1 cellular context compared by ENCODE assay signal in the genomic region with DNA sequence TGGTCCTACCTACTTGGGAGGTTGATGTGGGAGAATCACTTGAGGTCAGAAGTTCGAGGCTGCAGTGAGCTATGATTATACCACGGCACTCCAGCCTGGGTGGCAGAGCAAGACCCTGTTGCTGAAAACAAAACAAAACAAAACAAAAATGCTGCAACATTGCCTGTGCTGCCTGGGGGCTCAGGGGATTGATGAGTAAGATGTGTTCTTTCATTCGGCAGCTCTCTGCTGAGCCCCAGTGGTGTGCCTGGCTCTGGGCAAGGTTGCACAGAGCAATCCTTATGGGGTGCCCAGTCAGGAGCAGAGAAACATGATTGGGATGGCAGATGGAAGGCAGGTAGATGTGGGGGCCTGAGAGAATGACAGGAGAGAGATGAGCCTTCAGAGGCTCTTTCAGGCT.
TF ChIP-seq lines count a peak whose summit lies in the region.

No MANE protein-coding gene starts in this region.

TF ChIP-seq in K562, 482 proteins besides CTCF, POLR2A, EP300 and RAD21 (continued from another document):
- TF ChIP-seq, protein P1, sequence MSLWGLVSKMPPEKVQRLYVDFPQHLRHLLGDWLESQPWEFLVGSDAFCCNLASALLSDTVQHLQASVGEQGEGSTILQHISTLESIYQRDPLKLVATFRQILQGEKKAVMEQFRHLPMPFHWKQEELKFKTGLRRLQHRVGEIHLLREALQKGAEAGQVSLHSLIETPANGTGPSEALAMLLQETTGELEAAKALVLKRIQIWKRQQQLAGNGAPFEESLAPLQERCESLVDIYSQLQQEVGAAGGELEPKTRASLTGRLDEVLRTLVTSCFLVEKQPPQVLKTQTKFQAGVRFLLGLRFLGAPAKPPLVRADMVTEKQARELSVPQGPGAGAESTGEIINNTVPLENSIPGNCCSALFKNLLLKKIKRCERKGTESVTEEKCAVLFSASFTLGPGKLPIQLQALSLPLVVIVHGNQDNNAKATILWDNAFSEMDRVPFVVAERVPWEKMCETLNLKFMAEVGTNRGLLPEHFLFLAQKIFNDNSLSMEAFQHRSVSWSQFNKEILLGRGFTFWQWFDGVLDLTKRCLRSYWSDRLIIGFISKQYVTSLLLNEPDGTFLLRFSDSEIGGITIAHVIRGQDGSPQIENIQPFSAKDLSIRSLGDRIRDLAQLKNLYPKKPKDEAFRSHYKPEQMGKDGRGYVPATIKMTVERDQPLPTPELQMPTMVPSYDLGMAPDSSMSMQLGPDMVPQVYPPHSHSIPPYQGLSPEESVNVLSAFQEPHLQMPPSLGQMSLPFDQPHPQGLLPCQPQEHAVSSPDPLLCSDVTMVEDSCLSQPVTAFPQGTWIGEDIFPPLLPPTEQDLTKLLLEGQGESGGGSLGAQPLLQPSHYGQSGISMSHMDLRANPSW (CRISPR knock-in tag; IDR thresholded peaks at IDR 0.05), result no peak
- TF ChIP-seq HDAC8 (tag; IDR thresholded peaks at IDR 0.05), result no peak
- no peak for TF ChIP-seq POLR2AphosphoS2 (IDR thresholded peaks at IDR 0.05; ENCODE audit: low read length)
- TF ChIP-seq ATF7 (IDR thresholded peaks at IDR 0.05), result no peak
- no peak for TF ChIP-seq ZNF398 (CRISPR knock-in tag; IDR thresholded peaks at IDR 0.05)
- no peak for TF ChIP-seq RBM17 (IDR thresholded peaks at IDR 0.05; ENCODE audit: borderline replicate concordance, low read depth, low read length)
- TF ChIP-seq YBX1 (IDR thresholded peaks at IDR 0.05), result no peak
- TF ChIP-seq HDAC2 (IDR thresholded peaks at IDR 0.05), result no peak
TF ChIP-seq in K562: peak in this region for 0.
